ENCODE assay signal across 22 cellular contexts in genomic region chr10:1266033-1266802, GRCh38.
"Had no signal": no experiment of that assay in that cellular context is flagged by ENCODE, and none has a peak within 500 bp of the region (broad histone marks: within the 10 kb centered on the region; RNA-seq: fewer than 3 reads in every experiment).

No MANE protein-coding gene starts in this region.

- H3K27ac Mint-ChIP-seq: activated B cell treated with CpG ODN at 0.5 μM for 24 hours; activated naive CD4-positive, alpha-beta T cell treated with anti-CD3 and anti-CD28 coated beads for 36 hours; activated naive CD8-positive, alpha-beta T cell; activated T-helper 17 cell treated with anti-CD3 and anti-CD28 coated beads, Interleukin-2, amount 50 U/mL, for 72 hours had no signal

- H3K9me3 Mint-ChIP-seq: activated B cell treated with CpG ODN at 0.5 μM for 24 hours; activated naive CD4-positive, alpha-beta T cell treated with anti-CD3 and anti-CD28 coated beads for 36 hours; activated T-helper 17 cell treated with anti-CD3 and anti-CD28 coated beads, Interleukin-2, amount 50 U/mL, for 72 hours had no signal

- H3K4me3 Mint-ChIP-seq: activated B cell treated with CpG ODN at 0.5 μM for 24 hours; activated naive CD4-positive, alpha-beta T cell treated with anti-CD3 and anti-CD28 coated beads for 36 hours; activated naive CD8-positive, alpha-beta T cell; activated T-helper 17 cell treated with anti-CD3 and anti-CD28 coated beads, Interleukin-2, amount 50 U/mL, for 72 hours had no signal

- H3K4me1 Mint-ChIP-seq: activated B cell treated with CpG ODN at 0.5 μM for 24 hours; activated T-helper 17 cell treated with anti-CD3 and anti-CD28 coated beads, Interleukin-2, amount 50 U/mL, for 72 hours had no signal

- H3K36me3 Mint-ChIP-seq: activated naive CD8-positive, alpha-beta T cell had no signal

- H3K27me3 ChIP-seq: brain microvascular endothelial cell, cardiac muscle cell had no signal

- ATAC-seq: activated T-helper 17 cell treated with anti-CD3 and anti-CD28 coated beads, Interleukin-2, amount 50 U/mL, for 72 hours; HepG2 had no signal

- DNase-seq: activated B cell treated with CpG ODN at 0.5 μM for 24 hours; activated CD4-positive, alpha-beta T cell treated with anti-CD3 and anti-CD28 coated beads for 4 hours; activated CD4-positive, alpha-beta T cell treated with anti-CD3 and anti-CD28 coated beads, Interleukin-2, amount 50 U/mL, for 4 hours; activated CD8-positive, alpha-beta memory T cell treated with anti-CD3 and anti-CD28 coated beads for 24 hours; activated gamma-delta T cell; activated naive CD4-positive, alpha-beta T cell treated with anti-CD3 and anti-CD28 coated beads for 36 hours; activated T-cell treated with anti-CD3 and anti-CD28 coated beads, Interleukin-2, amount 50 U/mL, for 48 hours; brain microvascular endothelial cell; Karpas-422; NCI-H1105 treated with DMSO at 0.1 percent for 48 hours; NCI-H1436 treated with DMSO at 0.1 percent for 48 hours; NCI-H187; NCI-H2081 treated with DMSO at 0.1 percent for 48 hours; NCI-H446; NCI-H524; SHP77 treated with DMSO at 0.1 percent for 48 hours; T-helper 2 cell; T1000 had no signal

- H3K27ac ChIP-seq: brain microvascular endothelial cell, cardiac muscle cell had no signal
